In genomic region chr2:129765326-129766158, GRCh38 we compare ENCODE assay signal across 1 cellular context.
TF ChIP-seq lines count a peak whose summit lies in the region.

No MANE protein-coding gene starts in this region.

TF ChIP-seq in WTC11, 78 proteins besides CTCF, POLR2A, EP300 and RAD21 (continued from another document):
- TF ChIP-seq AFF4 (CRISPR knock-in tag; IDR thresholded peaks at IDR 0.05; ENCODE audit: borderline replicate concordance) (no peak), NFE2L1 (CRISPR knock-in tag; IDR thresholded peaks at IDR 0.05) (no peak), ELF4 (CRISPR knock-in tag; IDR thresholded peaks at IDR 0.05; ENCODE audit: low read depth) (no peak), GRHL2 (CRISPR knock-in tag; IDR thresholded peaks at IDR 0.05; ENCODE audit: insufficient replicate concordance, severe bottlenecking) (no peak), ZNF425 (CRISPR knock-in tag; conservative IDR thresholded peaks at IDR 0.05) (no peak), NR2C2 (CRISPR knock-in tag; IDR thresholded peaks at IDR 0.05) (no peak), ZNF219 (CRISPR knock-in tag; IDR thresholded peaks at IDR 0.05; ENCODE audit: borderline replicate concordance) (no peak), JAZF1 (CRISPR knock-in tag; IDR thresholded peaks at IDR 0.05) (no peak)
- TF ChIP-seq, protein P1, sequence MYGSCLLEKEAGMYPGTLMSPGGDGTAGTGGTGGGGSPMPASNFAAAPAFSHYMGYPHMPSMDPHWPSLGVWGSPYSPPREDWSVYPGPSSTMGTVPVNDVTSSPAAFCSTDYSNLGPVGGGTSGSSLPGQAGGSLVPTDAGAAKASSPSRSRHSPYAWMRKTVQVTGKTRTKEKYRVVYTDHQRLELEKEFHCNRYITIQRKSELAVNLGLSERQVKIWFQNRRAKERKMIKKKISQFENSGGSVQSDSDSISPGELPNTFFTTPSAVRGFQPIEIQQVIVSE (CRISPR knock-in tag; IDR thresholded peaks at IDR 0.05; ENCODE audit: borderline replicate concordance), result no peak
- TF ChIP-seq, protein P2, sequence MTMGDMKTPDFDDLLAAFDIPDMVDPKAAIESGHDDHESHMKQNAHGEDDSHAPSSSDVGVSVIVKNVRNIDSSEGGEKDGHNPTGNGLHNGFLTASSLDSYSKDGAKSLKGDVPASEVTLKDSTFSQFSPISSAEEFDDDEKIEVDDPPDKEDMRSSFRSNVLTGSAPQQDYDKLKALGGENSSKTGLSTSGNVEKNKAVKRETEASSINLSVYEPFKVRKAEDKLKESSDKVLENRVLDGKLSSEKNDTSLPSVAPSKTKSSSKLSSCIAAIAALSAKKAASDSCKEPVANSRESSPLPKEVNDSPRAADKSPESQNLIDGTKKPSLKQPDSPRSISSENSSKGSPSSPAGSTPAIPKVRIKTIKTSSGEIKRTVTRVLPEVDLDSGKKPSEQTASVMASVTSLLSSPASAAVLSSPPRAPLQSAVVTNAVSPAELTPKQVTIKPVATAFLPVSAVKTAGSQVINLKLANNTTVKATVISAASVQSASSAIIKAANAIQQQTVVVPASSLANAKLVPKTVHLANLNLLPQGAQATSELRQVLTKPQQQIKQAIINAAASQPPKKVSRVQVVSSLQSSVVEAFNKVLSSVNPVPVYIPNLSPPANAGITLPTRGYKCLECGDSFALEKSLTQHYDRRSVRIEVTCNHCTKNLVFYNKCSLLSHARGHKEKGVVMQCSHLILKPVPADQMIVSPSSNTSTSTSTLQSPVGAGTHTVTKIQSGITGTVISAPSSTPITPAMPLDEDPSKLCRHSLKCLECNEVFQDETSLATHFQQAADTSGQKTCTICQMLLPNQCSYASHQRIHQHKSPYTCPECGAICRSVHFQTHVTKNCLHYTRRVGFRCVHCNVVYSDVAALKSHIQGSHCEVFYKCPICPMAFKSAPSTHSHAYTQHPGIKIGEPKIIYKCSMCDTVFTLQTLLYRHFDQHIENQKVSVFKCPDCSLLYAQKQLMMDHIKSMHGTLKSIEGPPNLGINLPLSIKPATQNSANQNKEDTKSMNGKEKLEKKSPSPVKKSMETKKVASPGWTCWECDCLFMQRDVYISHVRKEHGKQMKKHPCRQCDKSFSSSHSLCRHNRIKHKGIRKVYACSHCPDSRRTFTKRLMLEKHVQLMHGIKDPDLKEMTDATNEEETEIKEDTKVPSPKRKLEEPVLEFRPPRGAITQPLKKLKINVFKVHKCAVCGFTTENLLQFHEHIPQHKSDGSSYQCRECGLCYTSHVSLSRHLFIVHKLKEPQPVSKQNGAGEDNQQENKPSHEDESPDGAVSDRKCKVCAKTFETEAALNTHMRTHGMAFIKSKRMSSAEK (CRISPR knock-in tag; IDR thresholded peaks at IDR 0.05; ENCODE audit: borderline replicate concordance), result no peak
